Comparison of ENCODE assay signal across 14 cellular contexts in genomic region chr18:48645427-48646002, GRCh38.
DNase-seq lines count a peak whose midpoint lies in the region; ATAC-seq, FAIRE-seq and TF ChIP-seq lines count a peak whose summit lies in the region.
"Had no signal": no experiment of that assay in that cellular context is flagged by ENCODE, and none has a peak within 500 bp of the region (broad histone marks: within the 10 kb centered on the region; RNA-seq: fewer than 3 reads in every experiment).

No MANE protein-coding gene starts in this region.

- no peak overlapping the region for H4K8ac ChIP-seq in trophoblast cell (ENCODE audit: low read depth, low read length)

- H3K9ac ChIP-seq in Karpas-422 (ENCODE audit: low read length) (no peak overlapping the region), trophoblast cell (ENCODE audit: low read length) (peak overlapping the region; percentile 14)
- H3K9ac ChIP-seq: GM23248 had no signal

- H3K4me2 ChIP-seq in Karpas-422 (ENCODE audit: low read depth, low read length, poor library complexity, severe bottlenecking) (no peak overlapping the region), trophoblast cell (ENCODE audit: low read length) (no peak overlapping the region)

- H3K27me3 ChIP-seq in Karpas-422 (ENCODE audit: low read length) (no peaks in the 10 kb centered on the region), trophoblast cell (ENCODE audit: insufficient read depth, low read length) (no peaks in the 10 kb centered on the region)

- H2AFZ ChIP-seq in Karpas-422 (ENCODE audit: low read length) (no peak overlapping the region), trophoblast cell (ENCODE audit: insufficient read depth, low read length, poor library complexity) (no peak overlapping the region)
- H2AFZ ChIP-seq: GM23248 had no signal

- no peak overlapping the region for H4K12ac ChIP-seq in trophoblast cell (ENCODE audit: low read depth, low read length)

- CTCF ChIA-PET in HEK293 (lab: Yijun Ruan, JAX): interaction anchor here (0.6 to 1.8 kb wide), 3 partner anchors 9 to 312 kb away, joined by 3 to 4 read pairs (median 4); no protein-coding TSS in a partner anchor

- no peaks in the 10 kb centered on the region; a peak in 1 of 3 replicates for H3K36me3 ChIP-seq in HEK293 (ENCODE audit: control insufficient read depth in 2 of 2, insufficient read depth in 1 of 2, low read length in 2 of 2)
- no peaks in the 10 kb centered on the region for H3K36me3 ChIP-seq in Karpas-422 (ENCODE audit: insufficient read depth, low read length)
- H3K36me3 ChIP-seq in trophoblast cell (ENCODE audit: control insufficient read depth in 1 of 2, insufficient read depth in 2 of 2, low read length in 2 of 2): peaks cover 0 to 4% of the 10 kb centered on the region in 2 experiments

- TF ChIP-seq CTCF in HEK293 (tag by site-specific recombination; IDR thresholded peaks at IDR 0.05): no peak

- no peak overlapping the region for H3K23ac ChIP-seq in trophoblast cell (ENCODE audit: low read length)

- H3K79me1 ChIP-seq in trophoblast cell (ENCODE audit: low read length): no peaks in the 10 kb centered on the region

- no peak overlapping the region for H4K91ac ChIP-seq in trophoblast cell (ENCODE audit: low read depth, low read length)

- FAIRE-seq in GM12892 (lab: Jason Lieb, UNC): no peak
- FAIRE-seq: A204.1 had no signal

- H3K4me1 ChIP-seq in HEK293 (ENCODE audit: control insufficient read depth, insufficient read depth, low read length) (no peaks in the 10 kb centered on the region), Karpas-422 (ENCODE audit: low read length) (no peaks in the 10 kb centered on the region), trophoblast cell (ENCODE audit: control insufficient read depth in 1 of 2, insufficient read depth in 2 of 2, low read length in 2 of 2) (peaks cover 3 to 9% of the 10 kb centered on the region in 2 experiments)

- H3K14ac ChIP-seq in trophoblast cell (ENCODE audit: low read length): no peak overlapping the region

- H3K4me3 ChIP-seq in HEK293 (ENCODE audit: low read depth, low read length): no peak overlapping the region
- H3K4me3 ChIP-seq in Karpas-422 (ENCODE audit: low read length): no peak overlapping the region
- H3K4me3 ChIP-seq in trophoblast cell (ENCODE audit: low read depth, low read length): no peak overlapping the region
- H3K4me3 ChIP-seq: GM23248 had no signal

- ATAC-seq in esophagus mucosa (peak; percentile 11), GM18511 (IDR thresholded peaks at IDR 0.05; ENCODE audit: unreplicated experiment) (no peak)

- H2BK120ac ChIP-seq in trophoblast cell (ENCODE audit: insufficient read depth, low read length, poor library complexity): no peak overlapping the region

- TF ChIP-seq POLR2A in GM12892 (IDR thresholded peaks at IDR 0.05; ENCODE audit: low read depth, low read length): no peak

- no CpG with 5 or more reads among the region's 10 CpGs for WGBS in trophoblast cell (ENCODE audit: extremely low coverage, insufficient coverage, insufficient read length)

- no peaks in the 10 kb centered on the region for H4K20me1 ChIP-seq in Karpas-422 (ENCODE audit: insufficient read depth, low read depth, low read length)

- no peak overlapping the region for H2AK5ac ChIP-seq in trophoblast cell (ENCODE audit: low read length)

- no peak overlapping the region for H3K27ac ChIP-seq in HEK293 (ENCODE audit: extremely low read depth, low read depth, low read length)
- H3K27ac ChIP-seq in Karpas-422 (ENCODE audit: low read length): no peak overlapping the region
- H3K27ac ChIP-seq in trophoblast cell (ENCODE audit: low read depth, low read length): no peak overlapping the region
- H3K27ac ChIP-seq: GM23248 had no signal

- H3K18ac ChIP-seq in trophoblast cell (ENCODE audit: low read length): no peak overlapping the region

- peak; percentile 9 for DNase-seq in Karpas-422
- DNase-seq in trophoblast cell: no peak
- DNase-seq in NOMO-1 treated with dmso at 0.1 percent for 144 hours (lab: John Stamatoyannopoulos, UW; ENCODE audit: unreplicated experiment): no peak
- DNase-seq in GM12892 (ENCODE audit: insufficient read length): no peak
- DNase-seq: C1 segment of cervical spinal cord; CD4-positive, alpha-beta memory T cell; DND-41; GDM1; GM23248; H7 had no signal

- POLR2A ChIA-PET in HEK293 (lab: Yijun Ruan, JAX): no interaction called here

- H3K79me2 ChIP-seq in Karpas-422 (ENCODE audit: low read length) (no peaks in the 10 kb centered on the region), trophoblast cell (ENCODE audit: control insufficient read depth, insufficient read depth, low read length, poor library complexity) (no peaks in the 10 kb centered on the region)

- no peaks in the 10 kb centered on the region for H3K9me2 ChIP-seq in Karpas-422 (replicated peaks; ENCODE audit: insufficient read depth, low read length)

- no peak overlapping the region for H2BK12ac ChIP-seq in trophoblast cell (ENCODE audit: low read length)

- H3K9me3 ChIP-seq in HEK293 (ENCODE audit: control insufficient read depth, insufficient read depth, low read depth, low read length) (no peaks in the 10 kb centered on the region), Karpas-422 (ENCODE audit: low read length) (no peaks in the 10 kb centered on the region), trophoblast cell (ENCODE audit: insufficient read depth, low read depth, low read length) (peaks cover 2% of the 10 kb centered on the region)

- no peak overlapping the region for H2BK5ac ChIP-seq in trophoblast cell (ENCODE audit: low read depth, low read length, poor library complexity)

- H3K4ac ChIP-seq in trophoblast cell (ENCODE audit: low read depth, low read length): no peak overlapping the region

TF ChIP-seq in HEK293, 187 proteins besides CTCF, POLR2A, EP300 and RAD21 (continues in another document):
- TF ChIP-seq ZBTB20 (tag by site-specific recombination; IDR thresholded peaks at IDR 0.05) (no peak), ZNF324 (tag by site-specific recombination; IDR thresholded peaks at IDR 0.05) (no peak), ZEB2 (tag by site-specific recombination; IDR thresholded peaks at IDR 0.05) (no peak), PRDM4 (tag by site-specific recombination; IDR thresholded peaks at IDR 0.05) (no peak), ZNF174 (tag by site-specific recombination; IDR thresholded peaks at IDR 0.05) (no peak), ZNF433 (tag by site-specific recombination; IDR thresholded peaks at IDR 0.05; ENCODE audit: low read depth) (no peak), GLI4 (tag by site-specific recombination; IDR thresholded peaks at IDR 0.05) (no peak), ZNF211 (tag by site-specific recombination; IDR thresholded peaks at IDR 0.05; ENCODE audit: low read depth) (no peak), ZNF202 (tag by site-specific recombination; IDR thresholded peaks at IDR 0.05; ENCODE audit: borderline replicate concordance) (no peak), GLIS2 (tag by site-specific recombination; IDR thresholded peaks at IDR 0.05) (0 out of 2 replicates have a peak, but pooled peaks have one; percentile 13), ZBTB17 (tag by site-specific recombination; IDR thresholded peaks at IDR 0.05) (no peak), MYNN (tag by site-specific recombination; IDR thresholded peaks at IDR 0.05; ENCODE audit: borderline replicate concordance) (no peak), SCRT2 (tag by site-specific recombination; IDR thresholded peaks at IDR 0.05) (no peak), ZNF48 (tag by site-specific recombination; IDR thresholded peaks at IDR 0.05) (no peak), ZBTB1 (tag by site-specific recombination; IDR thresholded peaks at IDR 0.05) (no peak), GLIS1 (tag by site-specific recombination; IDR thresholded peaks at IDR 0.05) (peak; percentile 77), ZNF585B (tag by site-specific recombination; IDR thresholded peaks at IDR 0.05) (no peak)
- TF ChIP-seq, protein P1, sequence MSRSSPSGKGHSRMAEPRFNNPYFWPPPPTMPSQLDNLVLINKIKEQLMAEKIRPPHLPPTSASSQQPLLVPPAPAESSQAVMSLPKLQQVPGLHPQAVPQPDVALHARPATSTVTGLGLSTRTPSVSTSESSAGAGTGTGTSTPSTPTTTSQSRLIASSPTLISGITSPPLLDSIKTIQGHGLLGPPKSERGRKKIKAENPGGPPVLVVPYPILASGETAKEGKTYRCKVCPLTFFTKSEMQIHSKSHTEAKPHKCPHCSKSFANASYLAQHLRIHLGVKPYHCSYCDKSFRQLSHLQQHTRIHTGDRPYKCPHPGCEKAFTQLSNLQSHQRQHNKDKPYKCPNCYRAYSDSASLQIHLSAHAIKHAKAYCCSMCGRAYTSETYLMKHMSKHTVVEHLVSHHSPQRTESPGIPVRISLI (tag by site-specific recombination; IDR thresholded peaks at IDR 0.05): no peak
